Comparison of ENCODE assay signal across 10 cellular contexts in the genomic region with DNA sequence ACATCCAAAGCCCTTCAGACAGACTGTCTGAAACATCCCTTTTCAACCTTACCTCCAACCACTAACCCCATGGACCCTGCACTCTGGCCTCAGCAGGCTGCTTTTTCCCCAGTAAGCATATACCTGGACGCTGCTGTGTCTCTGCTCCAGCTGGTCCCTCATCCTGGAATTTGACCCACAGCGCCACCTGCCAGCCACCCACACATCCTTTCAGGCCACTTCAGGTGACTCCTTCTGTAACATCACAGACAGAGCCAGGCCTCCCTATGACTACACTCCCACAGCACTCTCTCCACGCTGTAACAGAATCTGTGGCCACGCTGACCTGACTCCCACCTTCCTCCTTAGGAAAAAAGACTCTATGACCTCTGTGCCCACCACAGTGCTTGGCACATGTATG. TPM values are rescaled to one million over a fixed set of nuclear protein-coding genes. Genes with fewer than 3 reads are reported as not detected.
A peak's percentile ranks its signal among the peaks of the same experiment; 100 is the strongest.
DNase-seq lines count a peak whose midpoint lies in the region; ATAC-seq, FAIRE-seq and TF ChIP-seq lines count a peak whose summit lies in the region.
"Had no signal": no experiment of that assay in that cellular context is flagged by ENCODE, and none has a peak within 500 bp of the region (broad histone marks: within the 10 kb centered on the region; RNA-seq: fewer than 3 reads in every experiment).

No MANE protein-coding gene starts in this region.

- H2AFZ ChIP-seq in KMS-11 (ENCODE audit: low read depth) (no peak overlapping the region), mammary epithelial cell (ENCODE audit: low read depth, low read length) (no peak overlapping the region)

- no peaks in the 10 kb centered on the region for H3K27me3 Mint-ChIP-seq in Caco-2 (ENCODE audit: insufficient read depth, unreplicated experiment)
- no peaks in the 10 kb centered on the region for H3K27me3 Mint-ChIP-seq in naive thymus-derived CD8-positive, alpha-beta T cell

- H3K4me1 Mint-ChIP-seq in Caco-2 (ENCODE audit: low read depth, unreplicated experiment) = peaks cover 27% of the 10 kb centered on the region
- peaks cover 54 to 84% (median 80%) of the 10 kb centered on the region in 4 donors for H3K4me1 Mint-ChIP-seq in naive thymus-derived CD8-positive, alpha-beta T cell

- no peaks in the 10 kb centered on the region for H3K9me3 Mint-ChIP-seq in Caco-2 (ENCODE audit: unreplicated experiment)
- no peaks in the 10 kb centered on the region for H3K9me3 Mint-ChIP-seq in naive thymus-derived CD8-positive, alpha-beta T cell

- no peak overlapping the region for H3K4me3 ChIP-seq in Caco-2 (ENCODE audit: low read depth, low read length)
- no peak overlapping the region for H3K4me3 ChIP-seq in KMS-11 (IDR thresholded peaks at IDR 0.05; ENCODE audit: insufficient read depth, low read depth, low read length)
- H3K4me3 ChIP-seq in mammary epithelial cell (replicated peaks in 1 of 3; ENCODE audit: insufficient read depth in 1 of 3, low read depth in 2 of 3, low read length in 3 of 3) = no peak overlapping the region

- H3K79me2 ChIP-seq in KMS-11 (ENCODE audit: insufficient read depth, low read depth) (peaks cover 60% of the 10 kb centered on the region), mammary epithelial cell (ENCODE audit: insufficient read depth, low read length) (peaks cover 94% of the 10 kb centered on the region)

- ATAC-seq in naive thymus-derived CD8-positive, alpha-beta T cell = no peak
- ATAC-seq in GM19463 (IDR thresholded peaks at IDR 0.05; ENCODE audit: unreplicated experiment) = no peak

- no peaks in the 10 kb centered on the region for H3K9me3 ChIP-seq in Caco-2
- H3K9me3 ChIP-seq in mammary epithelial cell (replicated peaks; ENCODE audit: insufficient read depth, low read length) = no peaks in the 10 kb centered on the region

- CTCF ChIA-PET in Caco-2 (lab: Charles Lee) = interaction anchor here (0.7 kb wide), 1 partner anchor 11 kb away, joined by 3 read pairs; no protein-coding TSS in a partner anchor
- CTCF ChIA-PET in mammary epithelial cell (lab: Charles Lee; ENCODE audit: low non-redundant PET) = interaction anchor here (0.6 kb wide), 1 partner anchor 14 kb away, joined by 7 read pairs; no protein-coding TSS in a partner anchor

- BruUV-seq in Caco-2 (replicated peaks; lab: Mats Ljungman, UMichigan) (no TSS peak), mammary epithelial cell (replicated peaks; lab: Mats Ljungman, UMichigan) (no TSS peak)

- DNase-seq in Caco-2 (peak; percentile 64 to 68), mammary epithelial cell (no peak), H54 (ENCODE audit: insufficient read length, low spot score) (no peak), GM19238 (ENCODE audit: insufficient read length, low spot score) (no peak), GM19240 (ENCODE audit: insufficient read length, low spot score) (no peak)
- no peak for DNase-seq in naive thymus-derived CD8-positive, alpha-beta T cell
- DNase-seq: GOT3 had no signal

- 47% methylated on average over 4 of the region's 4 CpGs for WGBS in mammary epithelial cell (ENCODE audit: low coverage, missing lambda C conversion rate)

- intact Hi-C loops in Caco-2 (cut with micrococcal nuclease; ENCODE audit: unreplicated experiment) (loop anchor here (2.0 kb wide), 1 partner anchor 14 kb away; no protein-coding TSS in a partner anchor), mammary epithelial cell (cut with micrococcal nuclease) (loop anchor here (1.0 to 10.0 kb wide), 2 partner anchors 15 to 446 kb away; a partner anchor contains a TSS)

- peak overlapping the region; percentile 55 for H3K27ac Mint-ChIP-seq in Caco-2 (ENCODE audit: unreplicated experiment)
- H3K27ac Mint-ChIP-seq in naive thymus-derived CD8-positive, alpha-beta T cell = peak overlapping the region; percentile 72 to 93 (median 88)

- H3K4me2 ChIP-seq in KMS-11 = no peak overlapping the region
- H3K4me2 ChIP-seq in mammary epithelial cell (ENCODE audit: insufficient read depth, low read depth, low read length) = peak overlapping the region; percentile 88

- H4K20me1 ChIP-seq in KMS-11 (ENCODE audit: insufficient read depth) (no peaks in the 10 kb centered on the region), mammary epithelial cell (ENCODE audit: insufficient read depth, low read length) (peaks cover 11% of the 10 kb centered on the region)

- H3K27ac ChIP-seq in KMS-11 = no peak overlapping the region
- H3K27ac ChIP-seq in mammary epithelial cell (ENCODE audit: insufficient read depth, low read depth, low read length) = peak overlapping the region; percentile 63

- FAIRE-seq in H54 (lab: Jason Lieb, UNC) = no peak

- H3K9ac ChIP-seq in KMS-11 = no peak overlapping the region
- H3K9ac ChIP-seq in mammary epithelial cell (ENCODE audit: insufficient read depth, low read length) = no peak overlapping the region

- peaks cover 63% of the 10 kb centered on the region for H3K36me3 Mint-ChIP-seq in Caco-2 (ENCODE audit: insufficient read depth, unreplicated experiment)
- peaks cover 0 to 68% (median 0%) of the 10 kb centered on the region in 3 donors for H3K36me3 Mint-ChIP-seq in naive thymus-derived CD8-positive, alpha-beta T cell

- H3K27me3 ChIP-seq in Caco-2 (replicated peaks; ENCODE audit: control insufficient read depth, insufficient read depth, low read length) (no peaks in the 10 kb centered on the region), KMS-11 (ENCODE audit: insufficient read depth, low read depth) (no peaks in the 10 kb centered on the region), mammary epithelial cell (ENCODE audit: insufficient read depth, low read length) (no peaks in the 10 kb centered on the region)

- dilution Hi-C loops in mammary epithelial cell (cut with HindIII; ENCODE audit: low sequenced_read_pairs) = no loop called here

- POLR2A ChIA-PET in Caco-2 (lab: Charles Lee) = no interaction called here
- POLR2A ChIA-PET in naive thymus-derived CD8-positive, alpha-beta T cell (lab: Charles Lee) = interaction anchor here (1.5 to 21.8 kb wide), 3 partner anchors 10 to 34 kb away, joined by 5 to 642 read pairs (median 98); no protein-coding TSS in a partner anchor

- H3K4me1 ChIP-seq in Caco-2 (peaks cover 40% of the 10 kb centered on the region), KMS-11 (ENCODE audit: low read depth, poor library complexity, severe bottlenecking) (peaks cover 22% of the 10 kb centered on the region), mammary epithelial cell (ENCODE audit: insufficient read depth, low read length) (peaks cover 60% of the 10 kb centered on the region)

- no peaks in the 10 kb centered on the region; the same call in 1 of the 2 replicates for H3K36me3 ChIP-seq in Caco-2 (ENCODE audit: control insufficient read depth, insufficient read depth, low read length)
- no peaks in the 10 kb centered on the region for H3K36me3 ChIP-seq in KMS-11 (ENCODE audit: insufficient read depth)
- H3K36me3 ChIP-seq in mammary epithelial cell (ENCODE audit: insufficient read depth, low read length) = no peaks in the 10 kb centered on the region

- H3K4me3 Mint-ChIP-seq in Caco-2 (ENCODE audit: unreplicated experiment) = no peak overlapping the region
- H3K4me3 Mint-ChIP-seq in naive thymus-derived CD8-positive, alpha-beta T cell = peak overlapping the region; percentile 46 to 93 (median 90)

- in situ Hi-C loops in mammary epithelial cell (cut with MboI; ENCODE audit: low sequenced_read_pairs in 2 of 2) = no loop called here

- TF ChIP-seq CTCF in Caco-2 (IDR thresholded peaks at IDR 0.05; ENCODE audit: insufficient read depth in 1 of 2, low read depth in 1 of 2, low read length in 1 of 2, severe bottlenecking in 1 of 2, unreplicated experiment in 1 of 2) = peak; percentile 40 to 61
- TF ChIP-seq CTCF in KMS-11 (conservative IDR thresholded peaks at IDR 0.05; ENCODE audit: low read depth, low read length) = 0 out of 2 replicates have a peak, but pooled peaks have one; percentile 21
- peak; percentile 36 to 62 for TF ChIP-seq CTCF in mammary epithelial cell (conservative IDR thresholded peaks at IDR 0.05 in 1 of 2, IDR thresholded peaks at IDR 0.05 in 1 of 2; ENCODE audit: extremely low read depth in 1 of 2, insufficient read depth in 1 of 2, low read depth in 1 of 2, low read length in 2 of 2)

- TF ChIP-seq POLR2A in H54 (IDR thresholded peaks at IDR 0.05; ENCODE audit: low read depth, low read length) = no peak

RNA-seq across cellular contexts. Expression of a gene that starts 3.4 kb away (rescaled TPM):
- total RNA-seq in Caco-2 (2022) = 80.1 and 82.5 TPM in 2 replicates
- total RNA-seq in mammary epithelial cell = 100 to 1,000 TPM in 1 of 2 donors, 10 to 100 TPM in 1; 91.4 to 177 TPM
- 134 TPM for polyA plus RNA-seq in mammary epithelial cell
- 122 TPM for polyA minus RNA-seq in mammary epithelial cell
- total RNA-seq in naive thymus-derived CD8-positive, alpha-beta T cell = 100 to 1,000 TPM; 195 to 205 TPM
- polyA plus RNA-seq in naive thymus-derived CD8-positive, alpha-beta T cell = 100 to 1,000 TPM; 108 to 149 (median 111) TPM

RNA-seq across cellular contexts. Expression of a gene that starts 59.3 kb away (rescaled TPM):
- not detected in 2 replicates for total RNA-seq in Caco-2 (2022)
- not detected for total RNA-seq in mammary epithelial cell
- polyA plus RNA-seq in mammary epithelial cell = not detected
- polyA minus RNA-seq in mammary epithelial cell = not detected
- not detected for total RNA-seq in naive thymus-derived CD8-positive, alpha-beta T cell
- not detected for polyA plus RNA-seq in naive thymus-derived CD8-positive, alpha-beta T cell
- total RNA-seq: T-helper 2 cell treated with Interferon-gamma antibody and Interleukin-4, amounts not matched to agents 100 ng/mL and 5 ng/mL, for 36 hours had no signal

Comparison
In these comparisons a context has a peak if more than half of its experiments do, and no peak if none do; other contexts are left out.
1. DNase-seq: peak in Caco-2 (2 of 2); none in mammary epithelial cell (single experiment), naive thymus-derived CD8-positive, alpha-beta T cell (0 of 10), H54 (single experiment), GM19238 (single experiment) and GM19240 (single experiment).
2. Peak in every context shown above with its lines, with median percentiles within 50 percentile points of each other: CTCF ChIP-seq.